7 cellular contexts compared by ENCODE assay signal in the genomic region with DNA sequence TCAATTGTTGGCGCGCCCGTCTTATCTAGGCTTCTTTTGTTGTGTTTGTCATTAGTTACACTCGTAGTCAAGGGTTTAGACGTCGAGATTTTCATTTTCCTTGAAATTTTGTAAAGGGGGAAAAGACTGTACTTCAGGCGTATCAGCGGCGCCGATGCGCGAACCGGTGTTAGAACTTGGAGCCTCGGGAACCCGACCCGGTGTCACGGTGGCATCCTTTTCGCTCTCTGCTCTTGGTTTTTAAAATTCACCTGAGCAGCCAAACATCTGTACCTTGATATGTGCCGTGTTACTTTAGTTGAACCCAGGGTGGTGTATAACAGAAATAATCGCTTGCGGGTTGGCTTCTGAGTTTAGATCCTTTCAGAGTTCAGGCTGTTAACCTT. TPM values are rescaled to one million over a fixed set of nuclear protein-coding genes. Genes with fewer than 3 reads are reported as not detected.
DNase-seq lines count a peak whose midpoint lies in the region; ATAC-seq and TF ChIP-seq lines count a peak whose summit lies in the region.

No MANE protein-coding gene starts in this region.

- H3K4me3 Mint-ChIP-seq in HFFc6: peak overlapping the region; percentile 97
- peak overlapping the region; percentile 93 for H3K4me3 Mint-ChIP-seq in stimulated activated memory B cell treated with anti-CD40 and anti-IgM and Interleukin-4, amounts not matched to agents 10 μg/mL and 1 μg/mL and 100 μg/mL, for 72 hours

- H3K9me3 ChIP-seq in gastroesophageal sphincter: no peaks in the 10 kb centered on the region

- TF ChIP-seq CTCF in HFFc6 (IDR thresholded peaks at IDR 0.05) (no peak), WI38 (IDR thresholded peaks at IDR 0.05; ENCODE audit: low read depth, low read length) (no peak), gastroesophageal sphincter (IDR thresholded peaks at IDR 0.05) (no peak)

- TF ChIP-seq EP300 in gastroesophageal sphincter (IDR thresholded peaks at IDR 0.05): no peak

- H3K27me3 ChIP-seq in gastroesophageal sphincter: no peaks in the 10 kb centered on the region

- peaks cover 5% of the 10 kb centered on the region; the same call in 1 of the 2 replicates for H3K36me3 Mint-ChIP-seq in HFFc6 (ENCODE audit: low read depth)
- peaks cover 19% of the 10 kb centered on the region for H3K36me3 Mint-ChIP-seq in stimulated activated memory B cell treated with anti-CD40 and anti-IgM and Interleukin-4, amounts not matched to agents 10 μg/mL and 1 μg/mL and 100 μg/mL, for 72 hours

- H3K9me3 Mint-ChIP-seq in HFFc6: no peaks in the 10 kb centered on the region
- H3K9me3 Mint-ChIP-seq in stimulated activated memory B cell treated with anti-CD40 and anti-IgM and Interleukin-4, amounts not matched to agents 10 μg/mL and 1 μg/mL and 100 μg/mL, for 72 hours: no peaks in the 10 kb centered on the region

- peak overlapping the region; percentile 87 for H3K4me3 ChIP-seq in WI38 (ENCODE audit: low read depth, low read length)
- peak overlapping the region; percentile 92 to 98 for H3K4me3 ChIP-seq in gastroesophageal sphincter

- DNase-seq in HFFc6 (no peak), SKM-1 treated with dmso at 0.1 percent for 144 hours (lab: John Stamatoyannopoulos, UW; ENCODE audit: unreplicated experiment) (no peak)

- H3K36me3 ChIP-seq in gastroesophageal sphincter: peaks cover 0 to 28% of the 10 kb centered on the region in 2 donors

- 2 to 3% methylated on average over 15 to 16 of the region's 21 CpGs for WGBS in gastroesophageal sphincter (ENCODE audit: low coverage in 1 of 2), 2 donors

- peaks cover 33% of the 10 kb centered on the region for H3K4me1 Mint-ChIP-seq in HFFc6 (ENCODE audit: low read depth)
- H3K4me1 Mint-ChIP-seq in stimulated activated memory B cell treated with anti-CD40 and anti-IgM and Interleukin-4, amounts not matched to agents 10 μg/mL and 1 μg/mL and 100 μg/mL, for 72 hours: peaks cover 59% of the 10 kb centered on the region

- ATAC-seq in gastroesophageal sphincter (no peak), GM21619 (IDR thresholded peaks at IDR 0.05; ENCODE audit: unreplicated experiment) (no peak), esophagus mucosa (no peak)
- ATAC-seq in stimulated activated memory B cell treated with anti-CD40 and anti-IgM and Interleukin-4, amounts not matched to agents 10 μg/mL and 1 μg/mL and 100 μg/mL, for 72 hours: no peak

- no peak for TF ChIP-seq POLR2A in gastroesophageal sphincter (IDR thresholded peaks at IDR 0.05)

- peak overlapping the region; percentile 36 to 96 (median 92) for H3K27ac ChIP-seq in gastroesophageal sphincter

- peak overlapping the region; percentile 86 for H3K27ac Mint-ChIP-seq in HFFc6
- peak overlapping the region; percentile 92 for H3K27ac Mint-ChIP-seq in stimulated activated memory B cell treated with anti-CD40 and anti-IgM and Interleukin-4, amounts not matched to agents 10 μg/mL and 1 μg/mL and 100 μg/mL, for 72 hours

- H3K4me1 ChIP-seq in gastroesophageal sphincter: peaks cover 6 to 54% (median 10%) of the 10 kb centered on the region in 3 donors

- H3K27me3 Mint-ChIP-seq in HFFc6 (ENCODE audit: insufficient read depth): no peaks in the 10 kb centered on the region
- H3K27me3 Mint-ChIP-seq in stimulated activated memory B cell treated with anti-CD40 and anti-IgM and Interleukin-4, amounts not matched to agents 10 μg/mL and 1 μg/mL and 100 μg/mL, for 72 hours: no peaks in the 10 kb centered on the region

RNA-seq across cellular contexts. Expression of a gene that starts 0.6 kb away (rescaled TPM):
- total RNA-seq in HFFc6 (2021; fragmentation: NEBNext Ultra II Directional; extraction: Animal tissue kit (Norgen Biotek cat#: 25700)): 10 to 100 TPM; 17.3 to 19.9 (median 19.4) TPM
- 10 to 100 TPM; 17.9 to 34.1 (median 28.9) TPM for total RNA-seq in gastroesophageal sphincter
- total RNA-seq in esophagus mucosa: 17.4 TPM

RNA-seq across cellular contexts. Expression of a gene that starts 50.9 kb away (rescaled TPM):
- total RNA-seq in HFFc6 (2021; fragmentation: NEBNext Ultra II Directional; extraction: Animal tissue kit (Norgen Biotek cat#: 25700)): 10 to 100 TPM; 37.9 to 46.1 (median 42.4) TPM
- total RNA-seq in gastroesophageal sphincter: 10 to 100 TPM; 30.8 to 84.1 (median 51.3) TPM
- total RNA-seq in esophagus mucosa: 119 TPM
